17 cellular contexts compared by ENCODE assay signal in genomic region chr16:14151256-14152030, GRCh38.
DNase-seq lines count a peak whose midpoint lies in the region; ATAC-seq, FAIRE-seq and TF ChIP-seq lines count a peak whose summit lies in the region.
"Had no signal": no experiment of that assay in that cellular context is flagged by ENCODE, and none has a peak within 500 bp of the region (broad histone marks: within the 10 kb centered on the region; RNA-seq: fewer than 3 reads in every experiment).

No MANE protein-coding gene starts in this region.

- intact Hi-C loops in left cardiac atrium (cut with DNase I): no loop called here
- intact Hi-C loops in pancreas (cut with DNase I): no loop called here

- H3K36me3 ChIP-seq in pancreas: no peaks in the 10 kb centered on the region
- H3K36me3 ChIP-seq in effector memory CD4-positive, alpha-beta T cell (ENCODE audit: control insufficient read depth, insufficient read depth, low read length): no peaks in the 10 kb centered on the region

- 58 to 71% methylated on average over 2 of the region's 2 CpGs for WGBS in pancreas, 2 donors

- no peak overlapping the region for H3K4me3 ChIP-seq in astrocyte of the spinal cord (ENCODE audit: low read depth, low read length)
- H3K4me3 ChIP-seq in pancreas: no peak overlapping the region
- no peak overlapping the region for H3K4me3 ChIP-seq in effector memory CD4-positive, alpha-beta T cell (ENCODE audit: insufficient read depth, low read depth, low read length, poor library complexity, severe bottlenecking)
- H3K4me3 ChIP-seq: skin epidermis had no signal

- TF ChIP-seq CTCF in astrocyte of the spinal cord (IDR thresholded peaks at IDR 0.05; ENCODE audit: low read depth, low read length): no peak
- no peak for TF ChIP-seq CTCF in pancreas (IDR thresholded peaks at IDR 0.05)

- H3K27ac ChIP-seq in pancreas: no peak overlapping the region
- H3K27ac ChIP-seq in effector memory CD4-positive, alpha-beta T cell (ENCODE audit: insufficient read depth, low read length, poor library complexity, severe bottlenecking): no peak overlapping the region

- peak; percentile 42 for DNase-seq in AG08395 (ENCODE audit: low spot score)
- DNase-seq in astrocyte of the spinal cord (ENCODE audit: low read depth, low spot score): peak; percentile 6
- no peak for DNase-seq in left cardiac atrium
- no peak for DNase-seq in pancreas
- DNase-seq in effector memory CD4-positive, alpha-beta T cell: no peak
- no peak for DNase-seq in middle frontal gyrus (ENCODE audit: extremely low spot score, low spot score)
- DNase-seq: activated CD4-positive, alpha-beta memory T cell treated with anti-CD3 and anti-CD28 coated beads, Interleukin-2, amount 10 ng/mL, durations not matched to agents 7 days and 5 days; AML-193; H9; KBM-7; naive thymus-derived CD4-positive, alpha-beta T cell; NCI-H1417; NCI-H226; SIG-M5 had no signal

- no peaks in the 10 kb centered on the region for H3K27me3 ChIP-seq in pancreas
- no peaks in the 10 kb centered on the region for H3K27me3 ChIP-seq in effector memory CD4-positive, alpha-beta T cell (replicated peaks; ENCODE audit: control insufficient read depth, insufficient read depth, low read length, poor library complexity, severe bottlenecking)

- peaks cover 0 to 7% (median 5%) of the 10 kb centered on the region in 3 donors for H3K4me1 ChIP-seq in pancreas
- no peaks in the 10 kb centered on the region for H3K4me1 ChIP-seq in effector memory CD4-positive, alpha-beta T cell (ENCODE audit: control insufficient read depth, insufficient read depth, low read length, poor library complexity, severe bottlenecking)

- ATAC-seq in left cardiac atrium (peak; percentile 52 to 71), pancreas (peak in 1 of 4 donors; percentile 30), HG03196 (IDR thresholded peaks at IDR 0.05; ENCODE audit: unreplicated experiment) (no peak), HG02678 (IDR thresholded peaks at IDR 0.05; ENCODE audit: unreplicated experiment) (no peak)
- ATAC-seq: naive thymus-derived CD4-positive, alpha-beta T cell had no signal

- H3K9me3 ChIP-seq in pancreas: no peaks in the 10 kb centered on the region
- no peaks in the 10 kb centered on the region for H3K9me3 ChIP-seq in effector memory CD4-positive, alpha-beta T cell (ENCODE audit: control insufficient read depth, low read length)

- peak; percentile 61 for FAIRE-seq in pancreas (lab: Jason Lieb, UNC)

- in situ Hi-C loops in astrocyte of the spinal cord (cut with HindIII; ENCODE audit: low sequenced_read_pairs): no loop called here

Comparison
In these comparisons a context has a peak if more than half of its experiments do, and no peak if none do; other contexts are left out.
1. DNase-seq: peak in AG08395 (single experiment) and astrocyte of the spinal cord (single experiment); none in left cardiac atrium (single experiment), pancreas (0 of 6), effector memory CD4-positive, alpha-beta T cell (0 of 3) and middle frontal gyrus (single experiment).
2. ATAC-seq: peak in left cardiac atrium (2 of 2); none in HG03196 (single experiment) and HG02678 (single experiment).